11 cellular contexts compared by ENCODE assay signal in genomic region chr3:111768571-111769100, GRCh38.
A peak's percentile ranks its signal among the peaks of the same experiment; 100 is the strongest.
DNase-seq lines count a peak whose midpoint lies in the region; ATAC-seq, FAIRE-seq and TF ChIP-seq lines count a peak whose summit lies in the region.
"Had no signal": no experiment of that assay in that cellular context is flagged by ENCODE, and none has a peak within 500 bp of the region (broad histone marks: within the 10 kb centered on the region; RNA-seq: fewer than 3 reads in every experiment).

No MANE protein-coding gene starts in this region.

- H2AFZ ChIP-seq in GM12878 (ENCODE audit: control insufficient read depth, low read depth, low read length) (no peak overlapping the region), hepatocyte (no peak overlapping the region)

- intact Hi-C loops in GM12878 (cut with micrococcal nuclease; ENCODE audit: unreplicated experiment) = no loop called here

- TF ChIP-seq CTCF in GM12878 (IDR thresholded peaks at IDR 0.05 in 2 of 3, conservative IDR thresholded peaks at IDR 0.05 in 1 of 3; ENCODE audit: control insufficient read depth in 2 of 3, extremely low read depth in 1 of 3, insufficient read depth in 1 of 3, low read depth in 3 of 3, low read length in 3 of 3) (no peak), hepatocyte (IDR thresholded peaks at IDR 0.05; ENCODE audit: poor library complexity) (no peak)

- H3K4me3 Mint-ChIP-seq in effector memory CD8-positive, alpha-beta T cell = no peak overlapping the region
- H3K4me3 Mint-ChIP-seq: WTC11 had no signal

- POLR2A ChIA-PET in GM12878 (lab: Charles Lee) = interaction anchor here (0.9 kb wide), 1 partner anchor 10 kb away, joined by 4 read pairs; no protein-coding TSS in a partner anchor

- H3K4me3 ChIP-seq in GM12878 = no peak overlapping the region
- H3K4me3 ChIP-seq in hepatocyte = no peak overlapping the region
- H3K4me3 ChIP-seq in subcutaneous abdominal adipose tissue (ENCODE audit: low read depth in 1 of 5, low read length in 5 of 5) = no peak overlapping the region

- H3K9ac ChIP-seq in GM12878 (ENCODE audit: control insufficient read depth, insufficient read depth, low read length) = no peak overlapping the region
- H3K9ac ChIP-seq in subcutaneous abdominal adipose tissue (ENCODE audit: low read length in 5 of 5) = no peak overlapping the region

- no peaks in the 10 kb centered on the region for H3K4me1 Mint-ChIP-seq in effector memory CD8-positive, alpha-beta T cell (ENCODE audit: low read depth in 2 of 2)
- H3K4me1 Mint-ChIP-seq: WTC11 had no signal

- H3K4me1 ChIP-seq in GM12878 (ENCODE audit: control insufficient read depth, insufficient read depth, low read length) (no peaks in the 10 kb centered on the region), hepatocyte (ENCODE audit: insufficient read depth) (peaks cover 13% of the 10 kb centered on the region), subcutaneous abdominal adipose tissue (ENCODE audit: control insufficient read depth in 5 of 5, insufficient read depth in 5 of 5, low read length in 5 of 5) (peaks cover 10 to 46% (median 38%) of the 10 kb centered on the region in 5 donors)

- H3K9me3 Mint-ChIP-seq in effector memory CD8-positive, alpha-beta T cell = no peaks in the 10 kb centered on the region
- H3K9me3 Mint-ChIP-seq: WTC11 had no signal

- WGBS in GM12878 (ENCODE audit: insufficient coverage, insufficient replicate concordance, low lambda C conversion rate, missing lambda C conversion rate) = 13% methylated on average over 7 of the region's 7 CpGs
- 68% methylated on average over 7 of the region's 7 CpGs for WGBS in hepatocyte (ENCODE audit: low lambda C conversion rate, missing lambda C conversion rate)

- H3K36me3 Mint-ChIP-seq in effector memory CD8-positive, alpha-beta T cell (ENCODE audit: insufficient read depth) = no peaks in the 10 kb centered on the region
- H3K36me3 Mint-ChIP-seq: WTC11 had no signal

- H3K79me2 ChIP-seq in GM12878 (ENCODE audit: control insufficient read depth, insufficient read depth, low read length) (no peaks in the 10 kb centered on the region), hepatocyte (no peaks in the 10 kb centered on the region)

- no peaks in the 10 kb centered on the region; a peak in 1 of 4 replicates for H3K27me3 ChIP-seq in GM12878 (replicated peaks in 1 of 2; ENCODE audit: control insufficient read depth in 2 of 2, insufficient read depth in 2 of 2, low read length in 1 of 2)
- H3K27me3 ChIP-seq in hepatocyte = no peaks in the 10 kb centered on the region
- no peaks in the 10 kb centered on the region for H3K27me3 ChIP-seq in subcutaneous abdominal adipose tissue (ENCODE audit: control insufficient read depth in 5 of 5, insufficient read depth in 4 of 5, low read length in 5 of 5)

- RAD21 ChIA-PET in GM12878 (lab: Charles Lee; ENCODE audit: unreplicated experiment) = interaction anchor here (1.1 to 1.5 kb wide), 2 partner anchors 8 to 91 kb away, joined by 4 read pairs; partner anchors contain the start of gene PHLDB2

- in situ Hi-C loops in GM12878 (cut with MboI) = no loop called here

- no peak for TF ChIP-seq POLR2A in GM12878 (IDR thresholded peaks at IDR 0.05; ENCODE audit: low read depth, low read length)

- ATAC-seq in GM12878 (no peak), HG03108 (IDR thresholded peaks at IDR 0.05; ENCODE audit: unreplicated experiment) (no peak), HG03196 (IDR thresholded peaks at IDR 0.05; ENCODE audit: unreplicated experiment) (no peak), HG03175 (IDR thresholded peaks at IDR 0.05; ENCODE audit: unreplicated experiment) (no peak)
- ATAC-seq in effector memory CD8-positive, alpha-beta T cell (replicated peaks) = no peak
- ATAC-seq: WTC11 had no signal

- no peaks in the 10 kb centered on the region for H4K20me1 ChIP-seq in GM12878 (ENCODE audit: control insufficient read depth, insufficient read depth)
- no peaks in the 10 kb centered on the region for H4K20me1 ChIP-seq in hepatocyte (ENCODE audit: insufficient read depth, poor library complexity, severe bottlenecking)

- no peak for FAIRE-seq in GM12878 (lab: Jason Lieb, UNC)

- SMC1A ChIA-PET in GM12878 (lab: Charles Lee; ENCODE audit: uncharacterized antibody, unreplicated experiment) = interaction anchor here (1.2 to 4.4 kb wide), 5 partner anchors 8 to 92 kb away, joined by 3 to 18 read pairs (median 3); no protein-coding TSS in a partner anchor

- no peak overlapping the region for H3K27ac Mint-ChIP-seq in effector memory CD8-positive, alpha-beta T cell
- H3K27ac Mint-ChIP-seq: WTC11 had no signal

- TF ChIP-seq EP300 in GM12878 (IDR thresholded peaks at IDR 0.05; ENCODE audit: borderline replicate concordance in 1 of 2, control insufficient read depth in 1 of 2, low read depth in 2 of 2, low read length in 2 of 2) = no peak

- H3K9me3 ChIP-seq in GM12878 (replicated peaks; ENCODE audit: control insufficient read depth, insufficient read depth, low read length) = no peaks in the 10 kb centered on the region
- H3K9me3 ChIP-seq in hepatocyte (ENCODE audit: low read depth) = no peaks in the 10 kb centered on the region
- no peaks in the 10 kb centered on the region for H3K9me3 ChIP-seq in subcutaneous abdominal adipose tissue (ENCODE audit: control insufficient read depth in 5 of 5, low read length in 5 of 5)

- H3K9me2 ChIP-seq in hepatocyte (replicated peaks; ENCODE audit: insufficient read depth) = no peaks in the 10 kb centered on the region

- CTCF ChIA-PET in GM12878 (lab: Yijun Ruan, JAX) = interaction anchor here (0.6 to 1.7 kb wide), 6 partner anchors 14 to 270 kb away, joined by 3 to 6 read pairs (median 4); no protein-coding TSS in a partner anchor

- H3K27ac ChIP-seq in GM12878 (ENCODE audit: control insufficient read depth, insufficient read depth) = no peak overlapping the region
- peak overlapping the region; percentile 36 for H3K27ac ChIP-seq in hepatocyte
- peak overlapping the region; percentile 74 for H3K27ac ChIP-seq in subcutaneous abdominal adipose tissue (ENCODE audit: low read depth, low read length)

- no TSS peak for BruUV-seq in GM12878 (replicated peaks; lab: Mats Ljungman, UMichigan)

- DNase-seq in HK-2 (ENCODE audit: unreplicated experiment) (peak; percentile 77), GM12878 (ENCODE audit: low read depth, low spot score) (no peak), hepatocyte (ENCODE audit: low spot score) (peak; percentile 24)
- DNase-seq in effector memory CD8-positive, alpha-beta T cell = no peak
- DNase-seq: activated gamma-delta T cell, NCI-H524 had no signal

- TF ChIP-seq RAD21 in GM12878 (IDR thresholded peaks at IDR 0.05; ENCODE audit: insufficient read depth, low read depth, low read length) = no peak

- H3K27me3 Mint-ChIP-seq in effector memory CD8-positive, alpha-beta T cell = no peaks in the 10 kb centered on the region

- H3K4me2 ChIP-seq in GM12878 (ENCODE audit: control insufficient read depth, insufficient read depth) (no peak overlapping the region), hepatocyte (no peak overlapping the region)

- H3K36me3 ChIP-seq in GM12878 (ENCODE audit: control insufficient read depth in 2 of 2, insufficient read depth in 2 of 2, low read length in 1 of 2) (no peaks in the 10 kb centered on the region), hepatocyte (replicated peaks; ENCODE audit: insufficient read depth, low read depth) (no peaks in the 10 kb centered on the region), subcutaneous abdominal adipose tissue (ENCODE audit: control insufficient read depth in 5 of 5, insufficient read depth in 5 of 5, low read length in 5 of 5) (no peaks in the 10 kb centered on the region)

TF ChIP-seq in GM12878, 131 proteins besides CTCF, POLR2A, EP300 and RAD21:
- TF ChIP-seq SPI1 (IDR thresholded peaks at IDR 0.05; ENCODE audit: borderline replicate concordance, insufficient read depth, low read depth, low read length) (no peak), SKIL (IDR thresholded peaks at IDR 0.05; ENCODE audit: low read depth, poor library complexity, severe bottlenecking) (no peak), NR2C1 (IDR thresholded peaks at IDR 0.05) (0 out of 2 replicates have a peak, but pooled peaks have one; percentile 12), DPF2 (IDR thresholded peaks at IDR 0.05) (no peak)

Comparison
In these comparisons a context has a peak if more than half of its experiments do, and no peak if none do; other contexts are left out.
1. DNase-seq: peak in HK-2 (single experiment) and hepatocyte (single experiment); none in GM12878 (single experiment) and effector memory CD8-positive, alpha-beta T cell (0 of 3).